Comparison of ENCODE assay signal across 28 cellular contexts in the genomic region with DNA sequence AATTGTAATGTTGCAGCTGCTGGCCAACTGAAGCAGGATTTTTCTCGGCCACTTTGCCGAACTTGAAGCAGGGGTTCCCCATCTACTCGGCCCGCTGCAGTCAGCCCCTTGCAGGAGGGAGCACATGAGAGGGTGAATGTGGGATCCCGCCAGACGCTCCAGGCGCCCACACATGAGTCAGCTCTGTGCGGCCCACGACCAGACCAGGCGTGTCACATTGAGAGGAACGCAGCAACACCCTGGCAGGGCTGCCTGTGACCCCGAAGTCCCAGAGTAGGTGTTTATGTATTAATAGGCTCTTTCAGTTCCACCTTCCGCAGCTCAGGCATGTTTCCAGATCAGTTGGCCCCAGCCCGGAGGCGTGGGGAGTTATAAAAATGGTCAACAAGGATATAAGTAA.
"Had no signal": no experiment of that assay in that cellular context is flagged by ENCODE, and none has a peak within 500 bp of the region (broad histone marks: within the 10 kb centered on the region; RNA-seq: fewer than 3 reads in every experiment).

No MANE protein-coding gene starts in this region.

- H3K27me3 ChIP-seq: brain microvascular endothelial cell, colonic mucosa, esophagus squamous epithelium, gastroesophageal sphincter, heart right ventricle had no signal

- H3K27ac Mint-ChIP-seq: activated B cell treated with CpG ODN at 0.5 μM for 24 hours; activated CD8-positive, alpha-beta T cell treated with anti-CD3 and anti-CD28 coated beads for 36 hours; activated naive CD8-positive, alpha-beta T cell; activated T-helper 17 cell treated with anti-CD3 and anti-CD28 coated beads, Interleukin-2, amount 50 U/mL, for 72 hours; T-helper 17 cell; T-helper 2 cell treated with Interferon-gamma antibody and Interleukin-4, amounts not matched to agents 5 μg/mL and 100 μg/mL, for 36 hours had no signal

- H3K4me3 ChIP-seq: colonic mucosa, esophagus squamous epithelium, gastroesophageal sphincter, heart right ventricle had no signal

- H3K9me3 ChIP-seq: colonic mucosa had no signal

- H3K36me3 ChIP-seq: brain microvascular endothelial cell, colonic mucosa, esophagus squamous epithelium, gastroesophageal sphincter, heart right ventricle, WERI-Rb-1 had no signal

- H3K4me3 Mint-ChIP-seq: activated B cell treated with CpG ODN at 0.5 μM for 24 hours; activated CD8-positive, alpha-beta T cell treated with anti-CD3 and anti-CD28 coated beads for 36 hours; activated naive CD8-positive, alpha-beta T cell; activated T-cell treated with anti-CD3 and anti-CD28 coated beads, Interleukin-2, amount 50 U/mL, for 4 hours; activated T-helper 17 cell treated with anti-CD3 and anti-CD28 coated beads, Interleukin-2, amount 50 U/mL, for 72 hours; T-helper 17 cell; T-helper 2 cell treated with Interferon-gamma antibody and Interleukin-4, amounts not matched to agents 5 μg/mL and 100 μg/mL, for 36 hours had no signal

- H3K27me3 Mint-ChIP-seq: activated B cell treated with CpG ODN at 0.5 μM for 24 hours; activated CD8-positive, alpha-beta T cell treated with anti-CD3 and anti-CD28 coated beads for 36 hours; activated naive CD8-positive, alpha-beta T cell; activated T-helper 17 cell treated with anti-CD3 and anti-CD28 coated beads, Interleukin-2, amount 50 U/mL, for 72 hours; T-helper 17 cell had no signal

- ATAC-seq: activated CD4-positive, CD25-positive, alpha-beta regulatory T cell treated with anti-CD3 and anti-CD28 coated beads, Interleukin-2, amount 50 U/mL, for 24 hours; activated CD8-positive, alpha-beta T cell treated with anti-CD3 and anti-CD28 coated beads for 36 hours; activated T-cell treated with anti-CD3 and anti-CD28 coated beads, Interleukin-2, amount 50 U/mL, for 4 hours; activated T-helper 17 cell treated with anti-CD3 and anti-CD28 coated beads, Interleukin-2, amount 50 U/mL, for 72 hours; gastroesophageal sphincter; heart right ventricle; T-helper 17 cell had no signal

- H3K4me1 Mint-ChIP-seq: activated B cell treated with CpG ODN at 0.5 μM for 24 hours; activated T-helper 17 cell treated with anti-CD3 and anti-CD28 coated beads, Interleukin-2, amount 50 U/mL, for 72 hours; T-helper 17 cell had no signal

- H3K4me1 ChIP-seq: colonic mucosa, esophagus squamous epithelium, heart right ventricle had no signal

- DNase-seq: activated B cell treated with CpG ODN at 0.5 μM for 24 hours; activated CD4-positive, alpha-beta T cell treated with anti-CD3 and anti-CD28 coated beads for 48 hours; activated CD4-positive, alpha-beta T cell treated with anti-CD3 and anti-CD28 coated beads, Interleukin-2, amount 50 U/mL, for 1 hour; activated CD4-positive, alpha-beta T cell treated with anti-CD3 and anti-CD28 coated beads, Interleukin-2, amount 50 U/mL, for 48 hours; activated CD8-positive, alpha-beta memory T cell treated with anti-CD3 and anti-CD28 coated beads for 24 hours; activated CD8-positive, alpha-beta T cell treated with anti-CD3 and anti-CD28 coated beads for 36 hours; activated effector memory CD4-positive, alpha-beta T cell treated with Interleukin-2 at 50 U/mL for 16 hours; activated naive CD4-positive, alpha-beta T cell; activated naive CD4-positive, alpha-beta T cell treated with anti-CD3 and anti-CD28 coated beads, Interleukin-2, amount 50 U/mL, for 16 hours; activated T-cell treated with anti-CD3 and anti-CD28 coated beads, Interleukin-2, amount 50 U/mL, for 4 hours; amniotic stem cell; anterior cingulate cortex; brain microvascular endothelial cell; colonic mucosa; effector CD8-positive, alpha-beta T cell; esophagus squamous epithelium; foreskin melanocyte; heart right ventricle; T-helper 1 cell; T-helper 17 cell; T1000; WERI-Rb-1 had no signal

- H3K27ac ChIP-seq: brain microvascular endothelial cell, colonic mucosa, epithelial cell of prostate, esophagus squamous epithelium, gastroesophageal sphincter, heart right ventricle, WERI-Rb-1 had no signal

- H3K36me3 Mint-ChIP-seq: activated naive CD8-positive, alpha-beta T cell had no signal
